9 cellular contexts compared by ENCODE assay signal in the genomic region with DNA sequence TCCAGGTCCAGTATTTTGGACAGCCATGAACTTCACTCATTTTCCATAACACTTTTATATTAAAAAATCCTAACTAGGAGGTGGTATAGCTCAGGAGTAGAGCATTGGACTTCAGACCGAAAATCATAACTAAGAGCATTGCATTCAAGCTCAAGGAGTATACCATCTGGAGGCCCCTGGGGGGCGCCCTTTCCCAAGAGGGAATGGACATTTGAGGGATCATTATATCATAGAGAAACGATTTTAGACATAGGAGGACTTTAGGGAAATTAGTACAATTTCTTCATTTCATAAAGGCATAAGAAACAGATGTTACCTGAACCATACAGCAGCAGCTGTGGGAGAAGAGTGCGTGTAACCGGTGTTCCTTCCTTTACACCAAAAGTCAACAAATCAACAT. TPM values are rescaled to one million over a fixed set of nuclear protein-coding genes. Genes with fewer than 3 reads are reported as not detected.
DNase-seq lines count a peak whose midpoint lies in the region; ATAC-seq and TF ChIP-seq lines count a peak whose summit lies in the region.
"Had no signal": no experiment of that assay in that cellular context is flagged by ENCODE, and none has a peak within 500 bp of the region (broad histone marks: within the 10 kb centered on the region; RNA-seq: fewer than 3 reads in every experiment).

No MANE protein-coding gene starts in this region.

- peak; percentile 16 to 67 for DNase-seq in NCI-H524 (lab: John Stamatoyannopoulos, UW)
- no peak for DNase-seq in NCI-H524 treated with DMSO at 0.1 percent for 48 hours (lab: John Stamatoyannopoulos, UW)
- DNase-seq in LNCaP clone FGC (ENCODE audit: low read depth): no peak
- peak; percentile 17 for DNase-seq in pons (ENCODE audit: low spot score)
- no peak for DNase-seq in NCI-H1105 treated with DMSO at 0.1 percent for 48 hours (lab: John Stamatoyannopoulos, UW)
- DNase-seq in prostate gland (ENCODE audit: low spot score): no peak
- no peak for DNase-seq in NCI-H526 treated with DMSO at 0.1 percent for 48 hours (lab: John Stamatoyannopoulos, UW)
- DNase-seq: natural killer cell had no signal

- no peak for TF ChIP-seq POLR2A in prostate gland (IDR thresholded peaks at IDR 0.05)

- no peaks in the 10 kb centered on the region for H3K36me3 Mint-ChIP-seq in activated T-helper 17 cell treated with anti-CD3 and anti-CD28 coated beads, Interleukin-2, amount 50 U/mL, for 72 hours (ENCODE audit: low read depth)
- H3K36me3 Mint-ChIP-seq: natural killer cell had no signal

- no peaks in the 10 kb centered on the region for H3K9me3 ChIP-seq in prostate gland

- TF ChIP-seq CTCF in LNCaP clone FGC (IDR thresholded peaks at IDR 0.05; ENCODE audit: control insufficient read depth, extremely low read depth, insufficient read depth) (0 out of 2 replicates have a peak, but pooled peaks have one; percentile 14), prostate gland (IDR thresholded peaks at IDR 0.05) (no peak)

- no peaks in the 10 kb centered on the region for H3K27me3 Mint-ChIP-seq in activated T-helper 17 cell treated with anti-CD3 and anti-CD28 coated beads, Interleukin-2, amount 50 U/mL, for 72 hours

- no peak overlapping the region for H3K27ac ChIP-seq in prostate gland

- H3K27ac Mint-ChIP-seq in activated T-helper 17 cell treated with anti-CD3 and anti-CD28 coated beads, Interleukin-2, amount 50 U/mL, for 72 hours: no peak overlapping the region
- H3K27ac Mint-ChIP-seq: natural killer cell had no signal

- WGBS in prostate gland: 36% methylated on average over 5 of the region's 5 CpGs

- H3K4me1 Mint-ChIP-seq in activated T-helper 17 cell treated with anti-CD3 and anti-CD28 coated beads, Interleukin-2, amount 50 U/mL, for 72 hours: peaks cover 4% of the 10 kb centered on the region

- H3K4me3 Mint-ChIP-seq in activated T-helper 17 cell treated with anti-CD3 and anti-CD28 coated beads, Interleukin-2, amount 50 U/mL, for 72 hours: no peak overlapping the region
- H3K4me3 Mint-ChIP-seq: natural killer cell had no signal

- H3K4me1 ChIP-seq in prostate gland (replicated peaks): no peaks in the 10 kb centered on the region

- intact Hi-C loops in prostate gland (cut with DNase I): loop anchor here (10.0 kb wide), 1 partner anchor 142 kb away; the partner anchor contains the start of gene FBXO34

- H3K4me3 ChIP-seq in LNCaP clone FGC (ENCODE audit: low read depth, low read length) (no peak overlapping the region), prostate gland (no peak overlapping the region)

- ATAC-seq in activated T-helper 17 cell treated with anti-CD3 and anti-CD28 coated beads, Interleukin-2, amount 50 U/mL, for 72 hours (replicated peaks): peak; percentile 51

- no peaks in the 10 kb centered on the region for H3K9me3 Mint-ChIP-seq in activated T-helper 17 cell treated with anti-CD3 and anti-CD28 coated beads, Interleukin-2, amount 50 U/mL, for 72 hours
- H3K9me3 Mint-ChIP-seq: natural killer cell had no signal

- no peaks in the 10 kb centered on the region for H3K36me3 ChIP-seq in prostate gland

- H3K27me3 ChIP-seq in prostate gland (replicated peaks; ENCODE audit: insufficient read depth): no peaks in the 10 kb centered on the region

RNA-seq across cellular contexts. Expression of gene ATG14, which starts 5.2 kb away (rescaled TPM):
- 1 to 10 TPM; 6.2 to 8.0 TPM for total RNA-seq in activated T-helper 17 cell treated with anti-CD3 and anti-CD28 coated beads, Interleukin-2, amount 50 U/mL, for 72 hours
- total RNA-seq in prostate gland: 10 to 100 TPM; 12.5 to 21.9 TPM

RNA-seq across cellular contexts. Expression of gene TBPL2, which starts 23.6 kb away (rescaled TPM):
- total RNA-seq in activated T-helper 17 cell treated with anti-CD3 and anti-CD28 coated beads, Interleukin-2, amount 50 U/mL, for 72 hours: not detected
- not detected for total RNA-seq in prostate gland
- total RNA-seq: natural killer cell had no signal

Comparison
In these comparisons a context has a peak if more than half of its experiments do, and no peak if none do; other contexts are left out.
1. DNase-seq: peak in NCI-H524 (2 of 2) and pons (single experiment); none in NCI-H524 treated with DMSO at 0.1 percent for 48 hours (single experiment), LNCaP clone FGC (single experiment), NCI-H1105 treated with DMSO at 0.1 percent for 48 hours (single experiment), prostate gland (single experiment) and NCI-H526 treated with DMSO at 0.1 percent for 48 hours (single experiment).